Comparison of ENCODE assay signal across 28 cellular contexts in genomic region chr12:47993491-47993890, GRCh38. TPM values are rescaled to one million over a fixed set of nuclear protein-coding genes. Genes with fewer than 3 reads are reported as not detected.
"Had no signal": no experiment of that assay in that cellular context is flagged by ENCODE, and none has a peak within 500 bp of the region (broad histone marks: within the 10 kb centered on the region; RNA-seq: fewer than 3 reads in every experiment).

No MANE protein-coding gene starts in this region.

- H3K4me1 ChIP-seq: ascending aorta, body of pancreas had no signal

- H3K9me3 Mint-ChIP-seq: activated naive CD4-positive, alpha-beta T cell treated with anti-CD3 and anti-CD28 coated beads, Interleukin-2, amount 50 U/mL, for 24 hours; activated T-cell treated with anti-CD3 and anti-CD28 coated beads, Interleukin-2, amount 50 U/mL, for 4 hours; central memory CD8-positive, alpha-beta T cell; T-cell had no signal

- H3K27ac ChIP-seq: ascending aorta, body of pancreas, SK-N-MC had no signal

- FAIRE-seq: TTC549 had no signal

- DNase-seq: activated CD4-positive, alpha-beta T cell treated with anti-CD3 and anti-CD28 coated beads for 4 hours; activated CD4-positive, alpha-beta T cell treated with anti-CD3 and anti-CD28 coated beads, Interleukin-2, amount 50 U/mL, for 4 hours; activated CD8-positive, alpha-beta T cell treated with anti-CD3 and anti-CD28 coated beads, Interleukin-2, amount 10 ng/mL, durations not matched to agents 7 days and 5 days; activated T-cell treated with anti-CD3 and anti-CD28 coated beads, Interleukin-2, amount 50 U/mL, for 4 hours; MG63; MV-4-11; NCI-H1092 treated with DMSO at 0.1 percent for 48 hours; NCI-H1417 treated with DMSO at 0.1 percent for 48 hours; NCI-H1694; NCI-H2029; NCI-H2107; NCI-H2171 treated with DMSO at 0.1 percent for 48 hours; NCI-H345; NCI-H510A; NCI-H526 treated with DMSO at 0.1 percent for 48 hours; NCI-H82; OCI-M1; RPMI8226; T-cell; T-helper 2 cell; T1000 had no signal

- H3K4me3 ChIP-seq: ascending aorta, body of pancreas, MG63, SK-N-MC had no signal

- H3K27me3 ChIP-seq: ascending aorta, body of pancreas had no signal

- H3K4me3 Mint-ChIP-seq: activated CD8-positive, alpha-beta T cell treated with anti-CD3 and anti-CD28 coated beads, Interleukin-2, amount 10 ng/mL, durations not matched to agents 7 days and 5 days; activated naive CD4-positive, alpha-beta T cell treated with anti-CD3 and anti-CD28 coated beads, Interleukin-2, amount 50 U/mL, for 24 hours; activated T-cell treated with anti-CD3 and anti-CD28 coated beads, Interleukin-2, amount 50 U/mL, for 4 hours; central memory CD8-positive, alpha-beta T cell; T-cell had no signal

- H3K9me3 ChIP-seq: ascending aorta, body of pancreas, MG63 had no signal

- H3K27ac Mint-ChIP-seq: activated CD8-positive, alpha-beta T cell treated with anti-CD3 and anti-CD28 coated beads, Interleukin-2, amount 10 ng/mL, durations not matched to agents 7 days and 5 days; activated naive CD4-positive, alpha-beta T cell treated with anti-CD3 and anti-CD28 coated beads, Interleukin-2, amount 50 U/mL, for 24 hours; T-cell had no signal

- H3K36me3 Mint-ChIP-seq: activated naive CD4-positive, alpha-beta T cell treated with anti-CD3 and anti-CD28 coated beads, Interleukin-2, amount 50 U/mL, for 24 hours; T-cell had no signal

- H3K36me3 ChIP-seq: ascending aorta, MG63 had no signal

RNA-seq across cellular contexts. Expression of gene COL2A1, which starts 10.8 kb away (rescaled TPM):
- total RNA-seq: activated CD8-positive, alpha-beta T cell treated with anti-CD3 and anti-CD28 coated beads, Interleukin-2, amount 10 ng/mL, durations not matched to agents 7 days and 5 days; ascending aorta; body of pancreas; Right ventricle myocardium inferior; T-cell had no signal
